In the genomic region with DNA sequence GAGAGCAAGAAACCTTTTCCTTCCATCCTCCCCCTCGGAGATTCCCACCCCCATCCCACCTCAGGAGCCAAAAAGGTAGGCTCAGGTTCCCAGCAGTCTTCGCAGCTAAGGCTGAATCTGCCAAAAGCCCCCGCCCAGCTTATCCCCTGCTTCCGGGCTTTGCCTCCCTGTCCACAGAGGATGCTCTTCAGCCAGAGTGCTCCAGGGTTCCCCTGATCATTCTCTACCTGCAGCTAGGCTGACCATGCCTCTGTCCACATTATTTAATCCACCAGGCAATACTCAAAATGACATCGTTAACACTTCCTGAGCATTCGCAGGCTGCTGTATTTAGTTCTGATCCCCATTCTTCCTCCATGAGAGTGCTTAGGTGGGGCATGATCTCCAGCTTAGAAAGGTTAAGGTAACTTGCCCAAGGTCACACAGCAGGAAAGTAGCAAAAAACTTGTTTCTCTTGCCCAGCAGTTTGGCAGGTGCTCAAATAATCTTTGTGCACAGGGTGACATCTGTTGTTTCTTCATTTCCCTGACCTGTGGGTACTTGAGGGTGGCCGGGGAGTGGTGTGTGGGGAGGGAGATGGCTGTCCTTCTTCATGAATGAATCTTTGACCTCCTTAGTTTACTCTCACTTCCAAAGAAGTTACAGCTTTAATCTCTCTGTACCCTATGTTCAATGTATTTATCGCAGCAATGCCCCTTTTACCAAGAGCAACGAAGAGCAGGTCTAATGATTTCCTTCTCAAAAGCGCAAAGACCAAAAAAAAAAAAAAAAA, we compare ENCODE assay signal across 8 cellular contexts. TPM values are rescaled to one million over a fixed set of nuclear protein-coding genes. Genes with fewer than 3 reads are reported as not detected.
A peak's percentile ranks its signal among the peaks of the same experiment; 100 is the strongest.
DNase-seq lines count a peak whose midpoint lies in the region; ATAC-seq, FAIRE-seq and TF ChIP-seq lines count a peak whose summit lies in the region.

No MANE protein-coding gene starts in this region.

- TF ChIP-seq RAD21 in GM12878 (IDR thresholded peaks at IDR 0.05; ENCODE audit: insufficient read depth, low read depth, low read length): no peak

- H3K4me1 ChIP-seq in CD4-positive, alpha-beta memory T cell (ENCODE audit: insufficient read depth, low read length): peaks cover 27% of the 10 kb centered on the region
- peaks cover 23% of the 10 kb centered on the region for H3K4me1 ChIP-seq in HUES48 (ENCODE audit: control insufficient read depth, insufficient read depth, low read length)
- H3K4me1 ChIP-seq in GM12878 (ENCODE audit: control insufficient read depth, insufficient read depth, low read length): peaks cover 16% of the 10 kb centered on the region

- peak overlapping the region; percentile 66 for H2AFZ ChIP-seq in GM12878 (ENCODE audit: control insufficient read depth, low read depth, low read length)

- TF ChIP-seq POLR2A in GM12878 (IDR thresholded peaks at IDR 0.05; ENCODE audit: low read depth, low read length): no peak

- no peaks in the 10 kb centered on the region for H3K79me2 ChIP-seq in GM12878 (ENCODE audit: control insufficient read depth, insufficient read depth, low read length)

- CTCF ChIA-PET in CD4-positive, alpha-beta memory T cell (lab: Charles Lee; ENCODE audit: partially characterized antibody): interaction anchor here (0.6 to 7.7 kb wide), 8 partner anchors 9 to 106 kb away, joined by 3 to 62 read pairs (median 4); partner anchors contain the start of gene TBX21
- CTCF ChIA-PET in GM12878 (lab: Yijun Ruan, JAX): interaction anchor here (0.7 to 2.1 kb wide), 10 partner anchors 23 to 379 kb away, joined by 3 to 20 read pairs (median 4); partner anchors contain the start of gene KPNB1

- H3K9me3 Mint-ChIP-seq in CD4-positive, alpha-beta memory T cell: no peaks in the 10 kb centered on the region

- no peaks in the 10 kb centered on the region for H3K27me3 Mint-ChIP-seq in CD4-positive, alpha-beta memory T cell

- no peak for ATAC-seq in GM12878

- SMC1A ChIA-PET in GM12878 (lab: Charles Lee; ENCODE audit: uncharacterized antibody, unreplicated experiment): interaction anchor here (0.7 to 1.9 kb wide), 10 partner anchors 11 to 138 kb away, joined by 3 to 13 read pairs (median 3); partner anchors contain the start of genes KPNB1 and MRPL10

- no peak for FAIRE-seq in GM12878 (lab: Jason Lieb, UNC)

- no TSS peak for BruUV-seq in GM12878 (replicated peaks; lab: Mats Ljungman, UMichigan)

- peak overlapping the region in 1 of 2 donors; percentile 32 for H3K4me3 ChIP-seq in CD4-positive, alpha-beta memory T cell (ENCODE audit: low read length in 2 of 2)
- peak overlapping the region; percentile 63 for H3K4me3 ChIP-seq in HUES48 (ENCODE audit: low read depth, low read length)
- peak overlapping the region; percentile 64 for H3K4me3 ChIP-seq in GM12878

- peaks cover 12 to 43% (median 25%) of the 10 kb centered on the region in 4 donors for H3K4me1 Mint-ChIP-seq in CD4-positive, alpha-beta memory T cell

- RAD21 ChIA-PET in GM12878 (lab: Charles Lee; ENCODE audit: unreplicated experiment): interaction anchor here (0.7 to 2.7 kb wide), 8 partner anchors 9 to 50 kb away, joined by 3 to 13 read pairs (median 4); partner anchors contain the start of gene TBX21

- in situ Hi-C loops in GM12878 (cut with MboI): loop anchor here (10.0 kb wide), 1 partner anchor 112 kb away; no protein-coding TSS in a partner anchor

- H3K4me3 Mint-ChIP-seq in CD4-positive, alpha-beta memory T cell: peak overlapping the region; percentile 85 to 95 (median 92)

- intact Hi-C loops in CD4-positive, alpha-beta memory T cell (cut with micrococcal nuclease): no loop called here
- intact Hi-C loops in GM12878 (cut with micrococcal nuclease; ENCODE audit: unreplicated experiment): no loop called here

- POLR2A ChIA-PET in CD4-positive, alpha-beta memory T cell (lab: Charles Lee; ENCODE audit: partially characterized antibody): interaction anchor here (0.5 to 3.7 kb wide), 13 partner anchors 10 to 202 kb away, joined by 3 to 34 read pairs (median 6); partner anchors contain the start of genes KPNB1 and TBX21
- POLR2A ChIA-PET in GM12878 (lab: Charles Lee): interaction anchor here (0.6 to 1.3 kb wide), 3 partner anchors 44 to 93 kb away, joined by 3 to 4 read pairs (median 3); no protein-coding TSS in a partner anchor

- TF ChIP-seq EP300 in GM12878 (IDR thresholded peaks at IDR 0.05; ENCODE audit: borderline replicate concordance in 1 of 2, control insufficient read depth in 1 of 2, low read depth in 2 of 2, low read length in 2 of 2): no peak

- no peaks in the 10 kb centered on the region for H3K27me3 ChIP-seq in CD4-positive, alpha-beta memory T cell (ENCODE audit: insufficient read depth, low read length)
- no peaks in the 10 kb centered on the region for H3K27me3 ChIP-seq in HUES48 (ENCODE audit: control insufficient read depth, insufficient read depth, low read length)
- no peaks in the 10 kb centered on the region; a peak in 1 of 4 replicates for H3K27me3 ChIP-seq in GM12878 (replicated peaks in 1 of 2; ENCODE audit: control insufficient read depth in 2 of 2, insufficient read depth in 2 of 2, low read length in 1 of 2)

- no peak for DNase-seq in CD4-positive, alpha-beta memory T cell
- DNase-seq in GM12878 (ENCODE audit: low read depth, low spot score): no peak
- peak; percentile 5 for DNase-seq in medulla oblongata (ENCODE audit: extremely low spot score)
- DNase-seq in COLO668 (lab: John Stamatoyannopoulos, UW; ENCODE audit: unreplicated experiment): no peak
- DNase-seq in activated CD4-positive, alpha-beta T cell treated with anti-CD3 and anti-CD28 coated beads, Interleukin-2, amount 50 U/mL, for 48 hours: no peak
- DNase-seq in SIG-M5 treated with dmso at 0.1 percent for 504 hours (lab: John Stamatoyannopoulos, UW; ENCODE audit: unreplicated experiment): no peak
- DNase-seq in stimulated activated CD4-positive, alpha-beta T cell treated with anti-CD3 and anti-CD28 coated beads, Interleukin-1b, Interleukin-23, amount 100 ng/mL, for 48 hours: no peak

- peaks cover 0 to 2% of the 10 kb centered on the region in 2 donors for H3K36me3 Mint-ChIP-seq in CD4-positive, alpha-beta memory T cell

- H3K27ac ChIP-seq in CD4-positive, alpha-beta memory T cell (ENCODE audit: low read depth, low read length): peak overlapping the region; percentile 13
- H3K27ac ChIP-seq in HUES48 (ENCODE audit: low read depth, low read length) (peak overlapping the region; percentile 90), GM12878 (ENCODE audit: control insufficient read depth, insufficient read depth) (no peak overlapping the region)

- peak overlapping the region; percentile 85 to 93 (median 87) for H3K27ac Mint-ChIP-seq in CD4-positive, alpha-beta memory T cell

- H3K4me2 ChIP-seq in GM12878 (ENCODE audit: control insufficient read depth, insufficient read depth): peak overlapping the region; percentile 85

- 14% methylated on average over 9 of the region's 10 CpGs for WGBS in GM12878 (ENCODE audit: insufficient coverage, insufficient replicate concordance, low lambda C conversion rate, missing lambda C conversion rate)

- no peak for TF ChIP-seq CTCF in GM12878 (IDR thresholded peaks at IDR 0.05 in 2 of 3, conservative IDR thresholded peaks at IDR 0.05 in 1 of 3; ENCODE audit: control insufficient read depth in 2 of 3, extremely low read depth in 1 of 3, insufficient read depth in 1 of 3, low read depth in 3 of 3, low read length in 3 of 3)

- H4K20me1 ChIP-seq in GM12878 (ENCODE audit: control insufficient read depth, insufficient read depth): no peaks in the 10 kb centered on the region; the same call in 1 of the 2 replicates

- H3K9ac ChIP-seq in HUES48 (ENCODE audit: low read depth, low read length): peak overlapping the region; percentile 57
- peak overlapping the region; percentile 16; the same call in 1 of the 2 replicates for H3K9ac ChIP-seq in GM12878 (ENCODE audit: control insufficient read depth, insufficient read depth, low read length)

- H3K36me3 ChIP-seq in CD4-positive, alpha-beta memory T cell (ENCODE audit: insufficient read depth, low read length): no peaks in the 10 kb centered on the region
- H3K36me3 ChIP-seq in HUES48 (ENCODE audit: control insufficient read depth, insufficient read depth, low read length) (0 out of 2 replicates have a peak, but pooled peaks cover 5% of the 10 kb centered on the region), GM12878 (ENCODE audit: control insufficient read depth in 2 of 2, insufficient read depth in 2 of 2, low read length in 1 of 2) (no peaks in the 10 kb centered on the region)

- no peaks in the 10 kb centered on the region for H3K9me3 ChIP-seq in CD4-positive, alpha-beta memory T cell (ENCODE audit: control insufficient read depth in 1 of 2, low read length in 2 of 2)
- no peaks in the 10 kb centered on the region for H3K9me3 ChIP-seq in HUES48 (ENCODE audit: control insufficient read depth, insufficient read depth, low read length)
- no peaks in the 10 kb centered on the region for H3K9me3 ChIP-seq in GM12878 (replicated peaks; ENCODE audit: control insufficient read depth, insufficient read depth, low read length)

RNA-seq across cellular contexts. Expression of gene TBKBP1, which starts 0.9 kb away (rescaled TPM):
- total RNA-seq in CD4-positive, alpha-beta memory T cell: 1 to 10 TPM; 6.7 to 7.4 TPM
- polyA plus RNA-seq in CD4-positive, alpha-beta memory T cell: under 1 TPM; 0.49 to 0.68 TPM
- 10.4 and 10.6 TPM in 2 replicates for total RNA-seq in GM12878 (2013; cell fraction: nucleolus; rRNA removed)
- total RNA-seq in GM12878 (2014; rRNA removed): 0.11 and 0.23 TPM in 2 replicates
- total RNA-seq in GM12878 (2014; rRNA removed; fragmentation: Illumina TruSeq; extraction: Trizol): 0.18 and 0.85 TPM in 2 replicates
- total RNA-seq in GM12878 (2021): 0.69 and 1.5 TPM in 2 replicates
- polyA plus RNA-seq in GM12878 (2011; ENCODE audit: low read depth): 0.79 TPM
- polyA plus RNA-seq in GM12878 (2011; rRNA removed): 2.0 and 2.7 TPM in 2 replicates
- 1.9 and 3.5 TPM in 2 replicates for polyA plus RNA-seq in GM12878 (2011; cell fraction: cytosol; rRNA removed)
- 18.8 and 22.1 TPM in 2 replicates for polyA plus RNA-seq in GM12878 (2011; cell fraction: nucleus; rRNA removed)
- polyA plus RNA-seq in GM12878 (2012): 1.8 and 2.9 TPM in 2 replicates
- 0.38 TPM in 1 of 2 replicates, not detected in the other for polyA plus RNA-seq in GM12878 (2014; fragmentation: Illumina TruSeq; extraction: Trizol)
- polyA plus RNA-seq in GM12878 (2014; fragmentation: Nextera tagmentation; extraction: Ambion mirVana): not detected
- polyA plus RNA-seq in GM12878 (2014; rRNA removed): 0.74 and 1.4 TPM in 2 replicates
- under 1 TPM in 1 of 2 experiments, not detected in 1; 0.11 TPM for polyA plus RNA-seq in GM12878 (2016; fragmentation: Nextera tagmentation; extraction: Ambion mirVana)
- 1.4 and 1.8 TPM in 2 replicates for polyA minus RNA-seq in GM12878 (2011; rRNA and poly(A)+ RNA removed)
- 0.94 and 1.1 TPM in 2 replicates for polyA minus RNA-seq in GM12878 (2011; cell fraction: cytosol; rRNA and poly(A)+ RNA removed)
- polyA minus RNA-seq in GM12878 (2011; cell fraction: nucleus; rRNA and poly(A)+ RNA removed): 1.8 and 2.7 TPM in 2 replicates

RNA-seq across cellular contexts. Expression of gene TBX21, which starts 40.0 kb away (rescaled TPM):
- 10 to 100 TPM; 15.8 to 17.9 TPM for total RNA-seq in CD4-positive, alpha-beta memory T cell
- polyA plus RNA-seq in CD4-positive, alpha-beta memory T cell: 10 to 100 TPM in 1 of 2 donors, 1 to 10 TPM in 1; 6.8 to 11.5 TPM
- 7.7 and 9.6 TPM in 2 replicates for total RNA-seq in GM12878 (2013; cell fraction: nucleolus; rRNA removed)
- 7.9 and 8.4 TPM in 2 replicates for total RNA-seq in GM12878 (2014; rRNA removed)
- 3.2 and 4.1 TPM in 2 replicates for total RNA-seq in GM12878 (2014; rRNA removed; fragmentation: Illumina TruSeq; extraction: Trizol)
- total RNA-seq in GM12878 (2021): 8.3 and 9.5 TPM in 2 replicates
- 2.3 TPM for polyA plus RNA-seq in GM12878 (2011; ENCODE audit: low read depth)
- polyA plus RNA-seq in GM12878 (2011; rRNA removed): 8.6 and 9.6 TPM in 2 replicates
- polyA plus RNA-seq in GM12878 (2011; cell fraction: cytosol; rRNA removed): 11.3 and 12.2 TPM in 2 replicates
- 21.6 and 25.3 TPM in 2 replicates for polyA plus RNA-seq in GM12878 (2011; cell fraction: nucleus; rRNA removed)
- 4.7 and 7.3 TPM in 2 replicates for polyA plus RNA-seq in GM12878 (2012)
- 4.8 and 6.0 TPM in 2 replicates for polyA plus RNA-seq in GM12878 (2014; fragmentation: Illumina TruSeq; extraction: Trizol)
- 1 to 10 TPM in 1 of 2 experiments, under 1 TPM in 1; 0.63 to 1.8 TPM for polyA plus RNA-seq in GM12878 (2014; fragmentation: Nextera tagmentation; extraction: Ambion mirVana)
- 6.0 and 6.3 TPM in 2 replicates for polyA plus RNA-seq in GM12878 (2014; rRNA removed)
- 1 to 10 TPM; 1.6 to 1.7 TPM for polyA plus RNA-seq in GM12878 (2016; fragmentation: Nextera tagmentation; extraction: Ambion mirVana)
- 6.6 and 12.4 TPM in 2 replicates for polyA minus RNA-seq in GM12878 (2011; rRNA and poly(A)+ RNA removed)
- 6.7 and 10.3 TPM in 2 replicates for polyA minus RNA-seq in GM12878 (2011; cell fraction: cytosol; rRNA and poly(A)+ RNA removed)
- polyA minus RNA-seq in GM12878 (2011; cell fraction: nucleus; rRNA and poly(A)+ RNA removed): 9.1 and 11.5 TPM in 2 replicates

RNA-seq across cellular contexts. Expression of gene KPNB1, which starts 43.4 kb away (rescaled TPM):
- total RNA-seq in CD4-positive, alpha-beta memory T cell: 100 to 1,000 TPM; 258 to 268 TPM
- 10 to 100 TPM; 13.4 to 26.9 TPM for polyA plus RNA-seq in CD4-positive, alpha-beta memory T cell
- total RNA-seq in GM12878 (2013; cell fraction: nucleolus; rRNA removed): 212 and 232 TPM in 2 replicates
- 246 and 258 TPM in 2 replicates for total RNA-seq in GM12878 (2014; rRNA removed)
- 261 and 282 TPM in 2 replicates for total RNA-seq in GM12878 (2014; rRNA removed; fragmentation: Illumina TruSeq; extraction: Trizol)
- total RNA-seq in GM12878 (2021): 485 and 525 TPM in 2 replicates
- polyA plus RNA-seq in GM12878 (2011; ENCODE audit: low read depth): 133 TPM
- polyA plus RNA-seq in GM12878 (2011; rRNA removed): 231 and 237 TPM in 2 replicates
- 156 and 173 TPM in 2 replicates for polyA plus RNA-seq in GM12878 (2011; cell fraction: cytosol; rRNA removed)
- 144 and 217 TPM in 2 replicates for polyA plus RNA-seq in GM12878 (2011; cell fraction: nucleus; rRNA removed)
- polyA plus RNA-seq in GM12878 (2012): 185 and 207 TPM in 2 replicates
- 430 and 445 TPM in 2 replicates for polyA plus RNA-seq in GM12878 (2014; fragmentation: Illumina TruSeq; extraction: Trizol)
- polyA plus RNA-seq in GM12878 (2014; fragmentation: Nextera tagmentation; extraction: Ambion mirVana): 100 to 1,000 TPM; 130 to 233 TPM
- 255 and 258 TPM in 2 replicates for polyA plus RNA-seq in GM12878 (2014; rRNA removed)
- 10 to 100 TPM; 67.8 to 73.9 TPM for polyA plus RNA-seq in GM12878 (2016; fragmentation: Nextera tagmentation; extraction: Ambion mirVana)
- 236 and 343 TPM in 2 replicates for polyA minus RNA-seq in GM12878 (2011; rRNA and poly(A)+ RNA removed)
- polyA minus RNA-seq in GM12878 (2011; cell fraction: cytosol; rRNA and poly(A)+ RNA removed): 95.2 and 97.0 TPM in 2 replicates
- 44.5 and 57.6 TPM in 2 replicates for polyA minus RNA-seq in GM12878 (2011; cell fraction: nucleus; rRNA and poly(A)+ RNA removed)
